Comparison of ENCODE assay signal across 14 cellular contexts in genomic region chr14:38107216-38107631, GRCh38.
DNase-seq lines count a peak whose midpoint lies in the region; ATAC-seq, FAIRE-seq and TF ChIP-seq lines count a peak whose summit lies in the region.
"Had no signal": no experiment of that assay in that cellular context is flagged by ENCODE, and none has a peak within 500 bp of the region (broad histone marks: within the 10 kb centered on the region; RNA-seq: fewer than 3 reads in every experiment).

No MANE protein-coding gene starts in this region.

- RAD21 ChIA-PET in GM12878 (lab: Charles Lee; ENCODE audit: unreplicated experiment) = no interaction called here

- BruUV-seq in GM12878 (replicated peaks; lab: Mats Ljungman, UMichigan) = no TSS peak

- H3K9ac ChIP-seq in GM12878 (ENCODE audit: control insufficient read depth, insufficient read depth, low read length) = no peak overlapping the region
- no peak overlapping the region for H3K9ac ChIP-seq in H9 (ENCODE audit: extremely low read depth, insufficient read length, low read length)

- H3K79me2 ChIP-seq in GM12878 (ENCODE audit: control insufficient read depth, insufficient read depth, low read length) (no peaks in the 10 kb centered on the region), H9 (ENCODE audit: insufficient read depth, low read length) (no peaks in the 10 kb centered on the region)

- no peak overlapping the region for H3K23ac ChIP-seq in H9 (ENCODE audit: insufficient read length, low read depth, low read length)

- H3K4me2 ChIP-seq in GM12878 (ENCODE audit: control insufficient read depth, insufficient read depth) (no peak overlapping the region), H9 (ENCODE audit: insufficient read depth, insufficient read length, low read length) (no peak overlapping the region)

- no peak overlapping the region for H4K5ac ChIP-seq in H9 (ENCODE audit: insufficient read length, low read depth, low read length)

- no peak overlapping the region for H3T11ph ChIP-seq in H9 (ENCODE audit: low read length)

- H3K9me3 ChIP-seq in GM12878 (replicated peaks; ENCODE audit: control insufficient read depth, insufficient read depth, low read length) (no peaks in the 10 kb centered on the region; the same call in 2 of the 3 replicates), H9 (ENCODE audit: control insufficient read depth, low read depth, low read length) (no peaks in the 10 kb centered on the region)

- H2BK5ac ChIP-seq in H9 (ENCODE audit: insufficient read length, low read length) = no peak overlapping the region

- peaks cover 1 to 12% of the 10 kb centered on the region in 2 experiments; a peak in 4 of 5 replicates for H3K9me3 Mint-ChIP-seq in H9

- H3K36me3 Mint-ChIP-seq in H9 (ENCODE audit: insufficient read depth in 1 of 3, low read depth in 3 of 3) = peaks cover under 1 to 6% (median under 1%) of the 10 kb centered on the region in 3 experiments; a peak in 6 of 7 replicates
- H3K36me3 Mint-ChIP-seq: mesothelial cell of epicardium had no signal

- FAIRE-seq in GM12878 (lab: Jason Lieb, UNC) = no peak

- no peak for TF ChIP-seq EP300 in GM12878 (IDR thresholded peaks at IDR 0.05; ENCODE audit: borderline replicate concordance in 1 of 2, control insufficient read depth in 1 of 2, low read depth in 2 of 2, low read length in 2 of 2)

- peak; percentile 79 for ATAC-seq in GM18520 (IDR thresholded peaks at IDR 0.05; ENCODE audit: unreplicated experiment)
- peak; percentile 58 for ATAC-seq in GM21529 (IDR thresholded peaks at IDR 0.05; ENCODE audit: unreplicated experiment)
- peak; percentile 72 for ATAC-seq in HG03342 (IDR thresholded peaks at IDR 0.05; ENCODE audit: unreplicated experiment)
- peak; percentile 61 for ATAC-seq in GM12878
- no peak for ATAC-seq in GM21737 (IDR thresholded peaks at IDR 0.05; ENCODE audit: unreplicated experiment)

- H2BK20ac ChIP-seq in H9 (ENCODE audit: low read depth, low read length, poor library complexity, severe bottlenecking) = no peak overlapping the region

- no peaks in the 10 kb centered on the region for H3K79me1 ChIP-seq in H9 (ENCODE audit: insufficient read depth, low read depth, low read length, poor library complexity, severe bottlenecking)

- H2BK120ac ChIP-seq in H9 (ENCODE audit: low read depth, low read length, poor library complexity, severe bottlenecking) = no peak overlapping the region

- no peak for TF ChIP-seq CTCF in GM12878 (IDR thresholded peaks at IDR 0.05 in 2 of 3, conservative IDR thresholded peaks at IDR 0.05 in 1 of 3; ENCODE audit: control insufficient read depth in 2 of 3, extremely low read depth in 1 of 3, insufficient read depth in 1 of 3, low read depth in 3 of 3, low read length in 3 of 3)
- no peak for TF ChIP-seq CTCF in H9 (conservative IDR thresholded peaks at IDR 0.05)

- no peak overlapping the region for H3K27ac ChIP-seq in GM12878 (ENCODE audit: control insufficient read depth, insufficient read depth)
- H3K27ac ChIP-seq in H9 (ENCODE audit: insufficient read length, low read depth, low read length) = no peak overlapping the region

- H3K4me3 ChIP-seq in GM12878 = no peak overlapping the region

- no peak overlapping the region for H4K91ac ChIP-seq in H9 (ENCODE audit: insufficient read length, low read depth, low read length)

- no peak overlapping the region for H3K18ac ChIP-seq in H9 (ENCODE audit: insufficient read length, low read depth, low read length)

- no peak overlapping the region for H2AK5ac ChIP-seq in H9 (ENCODE audit: insufficient read length, low read length)

- H3K27me3 Mint-ChIP-seq in H9 (ENCODE audit: low read depth) = no peaks in the 10 kb centered on the region
- H3K27me3 Mint-ChIP-seq: activated CD4-positive, alpha-beta memory T cell treated with anti-CD3 and anti-CD28 coated beads for 36 hours; dendritic cell treated with granulocyte-macrophage colony-stimulating factor and Interleukin-4, amounts not matched to agents 40 ng/mL and 50 ng/mL, for 4 days had no signal

- no peak for TF ChIP-seq RAD21 in GM12878 (IDR thresholded peaks at IDR 0.05; ENCODE audit: insufficient read depth, low read depth, low read length)

- H3K27me3 ChIP-seq in GM12878 (replicated peaks in 1 of 2; ENCODE audit: control insufficient read depth in 2 of 2, insufficient read depth in 2 of 2, low read length in 1 of 2) = no peaks in the 10 kb centered on the region
- no peaks in the 10 kb centered on the region for H3K27me3 ChIP-seq in H9 (ENCODE audit: insufficient read depth, low read length)

- POLR2A ChIA-PET in GM12878 (lab: Charles Lee) = no interaction called here

- SMC1A ChIA-PET in GM12878 (lab: Charles Lee; ENCODE audit: uncharacterized antibody, unreplicated experiment) = interaction anchor here (0.8 to 1.1 kb wide), 2 partner anchors 26 to 35 kb away, joined by 3 read pairs; no protein-coding TSS in a partner anchor

- H3K4me1 Mint-ChIP-seq in H9 = no peaks in the 10 kb centered on the region
- H3K4me1 Mint-ChIP-seq: mesothelial cell of epicardium had no signal

- no peak overlapping the region for H3K4me3 Mint-ChIP-seq in H9
- H3K4me3 Mint-ChIP-seq: activated CD4-positive, alpha-beta memory T cell treated with anti-CD3 and anti-CD28 coated beads for 36 hours; dendritic cell treated with granulocyte-macrophage colony-stimulating factor and Interleukin-4, amounts not matched to agents 40 ng/mL and 50 ng/mL, for 4 days; mesothelial cell of epicardium had no signal

- H3K36me3 ChIP-seq in GM12878 (ENCODE audit: control insufficient read depth in 2 of 2, insufficient read depth in 2 of 2, low read length in 1 of 2) = no peaks in the 10 kb centered on the region

- TF ChIP-seq POLR2A in GM12878 (IDR thresholded peaks at IDR 0.05; ENCODE audit: low read depth, low read length) = no peak

- WGBS in GM12878 (ENCODE audit: insufficient coverage, insufficient replicate concordance, low lambda C conversion rate, missing lambda C conversion rate) = 29% methylated on average over 2 of the region's 2 CpGs
- no CpG with 5 or more reads among the region's 2 CpGs for WGBS in H9 (ENCODE audit: extremely low coverage, insufficient read length, low lambda C conversion rate)

- H4K20me1 ChIP-seq in GM12878 (ENCODE audit: control insufficient read depth, insufficient read depth) = no peaks in the 10 kb centered on the region
- H4K20me1 ChIP-seq in H9 (ENCODE audit: control insufficient read depth, insufficient read depth, insufficient read length) = no peaks in the 10 kb centered on the region

- no peak overlapping the region for H3K56ac ChIP-seq in H9 (ENCODE audit: insufficient read length, low read depth, low read length)

- no peak overlapping the region for H3K27ac Mint-ChIP-seq in H9
- H3K27ac Mint-ChIP-seq: activated CD4-positive, alpha-beta memory T cell treated with anti-CD3 and anti-CD28 coated beads for 36 hours; CD4-positive, CD25-positive, alpha-beta regulatory T cell; dendritic cell treated with granulocyte-macrophage colony-stimulating factor and Interleukin-4, amounts not matched to agents 40 ng/mL and 50 ng/mL, for 4 days; mesothelial cell of epicardium had no signal

- H4K8ac ChIP-seq in H9 (replicated peaks; ENCODE audit: insufficient read length, low read depth, low read length) = no peak overlapping the region

- H2AFZ ChIP-seq in GM12878 (ENCODE audit: control insufficient read depth, low read depth, low read length) (no peak overlapping the region), H9 (ENCODE audit: low read length) (no peak overlapping the region)

- H2BK15ac ChIP-seq in H9 (ENCODE audit: low read depth, low read length) = no peak overlapping the region

- no peaks in the 10 kb centered on the region for H3K23me2 ChIP-seq in H9 (ENCODE audit: insufficient read length, low read depth, low read length, poor library complexity, severe bottlenecking)

- DNase-seq in GM12878 (ENCODE audit: low read depth, low spot score) = peak; percentile 1
- no peak for DNase-seq in H9
- no peak for DNase-seq in NCI-H1436 treated with DMSO at 0.1 percent for 48 hours (lab: John Stamatoyannopoulos, UW)
- DNase-seq: activated CD4-positive, alpha-beta memory T cell treated with anti-CD3 and anti-CD28 coated beads for 36 hours; CD4-positive, CD25-positive, alpha-beta regulatory T cell; KBM-7; NCI-H2029 treated with DMSO at 0.1 percent for 48 hours; stimulated activated naive CD4-positive, alpha-beta T cell treated with Interleukin-2 at 50 U/mL for 16 hours had no signal

- H3K4me1 ChIP-seq in GM12878 (ENCODE audit: control insufficient read depth, insufficient read depth, low read length) (no peaks in the 10 kb centered on the region), H9 (ENCODE audit: insufficient read depth, low read length) (no peaks in the 10 kb centered on the region)

- no peak overlapping the region for H3K4ac ChIP-seq in H9 (ENCODE audit: low read depth, low read length)

- no peak overlapping the region for H2BK12ac ChIP-seq in H9 (ENCODE audit: insufficient read length, low read depth, low read length)

- CTCF ChIA-PET in GM12878 (lab: Yijun Ruan, JAX) = interaction anchor here (1.3 kb wide), 1 partner anchor 16 kb away, joined by 3 read pairs; no protein-coding TSS in a partner anchor

- no peak overlapping the region for H3K14ac ChIP-seq in H9 (ENCODE audit: insufficient read depth, low read length)

- intact Hi-C loops in GM12878 (cut with micrococcal nuclease; ENCODE audit: unreplicated experiment) = no loop called here

- in situ Hi-C loops in GM12878 (cut with MboI) = no loop called here

TF ChIP-seq in GM12878, 131 proteins besides CTCF, POLR2A, EP300 and RAD21:
- TF ChIP-seq IKZF1 (conservative IDR thresholded peaks at IDR 0.05) (peak; percentile 38), MYC (IDR thresholded peaks at IDR 0.05; ENCODE audit: insufficient read depth, insufficient read length, insufficient replicate concordance, low read length, severe bottlenecking) (no peak), JUNB (IDR thresholded peaks at IDR 0.05) (peak; percentile 39; the same call in 1 of the 2 replicates), MTA2 (IDR thresholded peaks at IDR 0.05; ENCODE audit: low read depth) (peak; percentile 35; the same call in 1 of the 2 replicates), DPF2 (IDR thresholded peaks at IDR 0.05) (peak; percentile 51; the same call in 1 of the 2 replicates), CHD1 (IDR thresholded peaks at IDR 0.05; ENCODE audit: low read depth, low read length) (no peak), IKZF2 (IDR thresholded peaks at IDR 0.05) (peak; percentile 61 to 72)
